Comparison of ENCODE assay signal across 8 cellular contexts in genomic region chr22:19122143-19122751, GRCh38. TPM values are rescaled to one million over a fixed set of nuclear protein-coding genes. Genes with fewer than 3 reads are reported as not detected.
DNase-seq lines count a peak whose midpoint lies in the region; ATAC-seq, FAIRE-seq and TF ChIP-seq lines count a peak whose summit lies in the region.

TSS of gene DGCR2 (minus strand) at chr22:19122412. CDS start at chr22:19122206, 206 bp downstream.

- no peak for TF ChIP-seq CTCF in AG09319 (IDR thresholded peaks at IDR 0.05; ENCODE audit: low read depth, low read length)
- no peak for TF ChIP-seq CTCF in keratinocyte (optimal IDR thresholded peaks at IDR 0.05 in 1 of 3, IDR thresholded peaks at IDR 0.05 in 1 of 3, conservative IDR thresholded peaks at IDR 0.05 in 1 of 3; ENCODE audit: extremely low read depth in 1 of 3, insufficient read depth in 2 of 3, low read length in 3 of 3)

- ATAC-seq in GM19043 (IDR thresholded peaks at IDR 0.05; ENCODE audit: low read depth, unreplicated experiment) (peak; percentile 57), HG03354 (IDR thresholded peaks at IDR 0.05; ENCODE audit: poor library complexity, severe bottlenecking, unreplicated experiment) (peak; percentile 83)

- H3K79me2 ChIP-seq in keratinocyte (ENCODE audit: control insufficient read depth, insufficient read depth, low read length), result peaks cover 47% of the 10 kb centered on the region

- H3K27me3 ChIP-seq in keratinocyte (ENCODE audit: control insufficient read depth, extremely low read depth, insufficient read depth, low read length), result no peaks in the 10 kb centered on the region

- H4K20me1 ChIP-seq in keratinocyte (ENCODE audit: control insufficient read depth, extremely low read depth, insufficient read depth, low read length), result peaks cover 13% of the 10 kb centered on the region

- FAIRE-seq in keratinocyte (lab: Jason Lieb, UNC), result peak; percentile 36

- H3K9me3 ChIP-seq in keratinocyte (ENCODE audit: control insufficient read depth, low read depth, low read length), result no peaks in the 10 kb centered on the region

- H3K4me1 ChIP-seq in keratinocyte (ENCODE audit: control insufficient read depth, extremely low read depth, insufficient read depth, low read length), result peaks cover 20% of the 10 kb centered on the region

- peak within 1 kb of the TSS; percentile 73 for H3K27ac ChIP-seq in keratinocyte (ENCODE audit: control insufficient read depth, insufficient read depth, low read length)

- peak within 1 kb of the TSS; percentile 81 for H2AFZ ChIP-seq in keratinocyte (ENCODE audit: control insufficient read depth, low read length)

- dilution Hi-C loops in keratinocyte (cut with MboI; ENCODE audit: extremely low pct_ligation_motif_present, low sequenced_read_pairs), result no loop called here

- peak within 1 kb of the TSS; percentile 88 for H3K4me2 ChIP-seq in keratinocyte (ENCODE audit: control insufficient read depth, extremely low read depth, insufficient read depth, low read depth, low read length)

- peaks cover 8% of the 10 kb centered on the region for H3K9me1 ChIP-seq in keratinocyte (ENCODE audit: control insufficient read depth, extremely low read depth, insufficient read depth, low read length)

- peak within 1 kb of the TSS; percentile 90 for H3K9ac ChIP-seq in keratinocyte (ENCODE audit: control insufficient read depth, extremely low read depth, insufficient read depth, low read length)

- peak within 1 kb of the TSS; percentile 83 to 90 (median 86) for H3K4me3 ChIP-seq in keratinocyte (ENCODE audit: control insufficient read depth in 2 of 3, extremely low read depth in 1 of 3, insufficient read depth in 2 of 3, low read depth in 1 of 3, low read length in 3 of 3)

- peaks cover 3 to 4% of the 10 kb centered on the region in 2 experiments for H3K36me3 ChIP-seq in keratinocyte (ENCODE audit: control insufficient read depth in 2 of 2, extremely low read depth in 1 of 2, insufficient read depth in 2 of 2, low read length in 2 of 2)

- peak; percentile 89 for DNase-seq in AG09319 (ENCODE audit: extremely low read depth, low read depth)
- DNase-seq in NCI-H460 (ENCODE audit: extremely low read depth, low read depth), result peak; percentile 91
- peak; percentile 94 for DNase-seq in activated CD4-positive, CD25-positive, alpha-beta regulatory T cell treated with anti-CD3 and anti-CD28 coated beads, Interleukin-2, amount 50 U/mL, for 72 hours
- DNase-seq in cerebellar cortex (ENCODE audit: low spot score), result peak; percentile 98
- peak; percentile 73 for DNase-seq in keratinocyte (ENCODE audit: low read depth, low spot score)
- peak; percentile 95 for DNase-seq in stimulated activated CD4-positive, alpha-beta T cell treated with anti-CD3 and anti-CD28 coated beads, Interleukin-12 subunit alpha, Interleukin-12 subunit beta, amount 100 ng/mL, for 48 hours (ENCODE audit: low read depth in 2 of 3, low spot score in 1 of 3)

RNA-seq across cellular contexts. Expression of gene DGCR2, which starts in this region (rescaled TPM):
- 15.0 and 16.7 TPM in 2 replicates for total RNA-seq in NCI-H460 (2014; rRNA removed; shearing (Covaris generic))
- polyA plus RNA-seq in NCI-H460 (2014; cell fraction: nucleus; rRNA removed), result 19.1 and 23.6 TPM in 2 replicates
- 23.2 to 67.6 TPM (median 34.1 TPM) in 3 replicates for polyA plus RNA-seq in keratinocyte
- 16.6 TPM for polyA plus RNA-seq in keratinocyte (2011; ENCODE audit: low read depth)
- 24.9 and 27.7 TPM in 2 replicates for polyA plus RNA-seq in keratinocyte (2011; cell fraction: cytosol; rRNA removed)
- polyA plus RNA-seq in keratinocyte (2011; cell fraction: nucleus; rRNA removed), result 124 and 131 TPM in 2 replicates
- polyA plus RNA-seq in keratinocyte (2012; ENCODE audit: low replicate concordance), result 49.5 and 56.8 TPM in 2 replicates
- polyA minus RNA-seq in keratinocyte, result 60.2 to 164 TPM (median 66.0 TPM) in 3 replicates
- polyA minus RNA-seq in keratinocyte (2011; cell fraction: cytosol; rRNA and poly(A)+ RNA removed), result 57.0 TPM
- polyA minus RNA-seq in keratinocyte (2011; cell fraction: nucleus; rRNA and poly(A)+ RNA removed), result 105 and 156 TPM in 2 replicates

Comparison
In these comparisons a context has a peak if more than half of its experiments do, and no peak if none do; other contexts are left out.
1. Peak in every context shown above with its lines: DNase-seq, ATAC-seq, H3K4me3 ChIP-seq and H3K27ac ChIP-seq.